In genomic region chr14:68794856-68795601, GRCh38 we compare ENCODE assay signal across 8 cellular contexts. TPM values are rescaled to one million over a fixed set of nuclear protein-coding genes. Genes with fewer than 3 reads are reported as not detected.
DNase-seq lines count a peak whose midpoint lies in the region; ATAC-seq, FAIRE-seq and TF ChIP-seq lines count a peak whose summit lies in the region.

No MANE protein-coding gene starts in this region.

- H3K27me3 ChIP-seq in brain microvascular endothelial cell (replicated peaks) (no peaks in the 10 kb centered on the region), small intestine (ENCODE audit: control insufficient read depth in 2 of 2, insufficient read depth in 2 of 2, low read length in 2 of 2) (no peaks in the 10 kb centered on the region)

- WGBS in small intestine, 3 donors, result 0 to 1% (median 0%) methylated on average over 31 to 37 of the region's 37 CpGs

- peak; percentile 52 for DNase-seq in NCI-H2196 (lab: John Stamatoyannopoulos, UW; ENCODE audit: unreplicated experiment)
- DNase-seq in NCI-H2196 treated with DMSO at 0.1 percent for 48 hours (lab: John Stamatoyannopoulos, UW; ENCODE audit: unreplicated experiment), result no peak
- peak; percentile 93 for DNase-seq in RPMI7951 (ENCODE audit: low read depth)
- peak; percentile 82 for DNase-seq in brain microvascular endothelial cell
- DNase-seq in iPS-NIHi7 (ENCODE audit: extremely low spot score), result peak; percentile 45
- peak; percentile 46 for DNase-seq in small intestine

- ATAC-seq in GM19463 (IDR thresholded peaks at IDR 0.05; ENCODE audit: unreplicated experiment), result no peak
- no peak for ATAC-seq in GM18907 (IDR thresholded peaks at IDR 0.05; ENCODE audit: unreplicated experiment)

- H3K27ac ChIP-seq in brain microvascular endothelial cell, result peak overlapping the region; percentile 98
- peak overlapping the region; percentile 99 for H3K27ac ChIP-seq in small intestine (ENCODE audit: low read depth in 1 of 2, low read length in 1 of 2)

- in situ Hi-C loops in brain microvascular endothelial cell (cut with HindIII; ENCODE audit: low pct_ligation_motif_present, low sequenced_read_pairs), result no loop called here

- H3K36me3 ChIP-seq in brain microvascular endothelial cell (replicated peaks) (peaks cover 5% of the 10 kb centered on the region), small intestine (ENCODE audit: control insufficient read depth in 2 of 2, insufficient read depth in 2 of 2, low read length in 2 of 2) (peaks cover 3% of the 10 kb centered on the region in 2 donors)

- peak overlapping the region; percentile 81 for H3K4me3 ChIP-seq in brain microvascular endothelial cell (ENCODE audit: low read depth, low read length)
- peak overlapping the region; percentile 66 for H3K4me3 ChIP-seq in small intestine (ENCODE audit: low read depth in 1 of 2, low read length in 2 of 2)

- no peak for TF ChIP-seq CTCF in brain microvascular endothelial cell (IDR thresholded peaks at IDR 0.05; ENCODE audit: low read depth, low read length, missing control alignments)

- H3K4me1 ChIP-seq in small intestine (ENCODE audit: control insufficient read depth in 2 of 2, insufficient read depth in 1 of 2, low read depth in 1 of 2, low read length in 1 of 2), result peaks cover 0 to 3% of the 10 kb centered on the region in 2 donors

- H3K9me3 ChIP-seq in small intestine (ENCODE audit: control insufficient read depth, low read depth), result no peaks in the 10 kb centered on the region

- FAIRE-seq in small intestine (lab: Jason Lieb, UNC), result no peak

RNA-seq across cellular contexts. Expression of gene ZFP36L1, which starts 2.2 kb away (rescaled TPM):
- 85.8 and 126 TPM in 2 replicates for total RNA-seq in RPMI7951 (2014; rRNA removed; shearing (Covaris generic))
- polyA plus RNA-seq in small intestine, result 10 to 100 TPM; 27.6 to 70.7 (median 33.1) TPM
